1 cellular context compared by ENCODE assay signal in genomic region chr11:103893366-103893765, GRCh38.
TF ChIP-seq lines count a peak whose summit lies in the region.

No MANE protein-coding gene starts in this region.

TF ChIP-seq in A549, 52 proteins besides CTCF, POLR2A, EP300 and RAD21 (continued from another document):
- TF ChIP-seq CEBPB (IDR thresholded peaks at IDR 0.05) (no peak), RNF2 (IDR thresholded peaks at IDR 0.05; ENCODE audit: borderline replicate concordance, low read depth) (no peak), REST (IDR thresholded peaks at IDR 0.05) (no peak), ZFP36 (IDR thresholded peaks at IDR 0.05; ENCODE audit: borderline replicate concordance, partially characterized antibody) (no peak), FOXS1 (CRISPR knock-in tag; IDR thresholded peaks at IDR 0.05) (no peak)
